Comparison of ENCODE assay signal across 10 cellular contexts in genomic region chr6:157089258-157089657, GRCh38.
DNase-seq lines count a peak whose midpoint lies in the region; ATAC-seq and TF ChIP-seq lines count a peak whose summit lies in the region.
"Had no signal": no experiment of that assay in that cellular context is flagged by ENCODE, and none has a peak within 500 bp of the region (broad histone marks: within the 10 kb centered on the region; RNA-seq: fewer than 3 reads in every experiment).

No MANE protein-coding gene starts in this region.

- no peaks in the 10 kb centered on the region for H3K36me3 ChIP-seq in A673 (ENCODE audit: insufficient read depth, low read length, poor library complexity, severe bottlenecking)
- H3K36me3 ChIP-seq in HAP-1 (replicated peaks), result peaks cover 3% of the 10 kb centered on the region; the same call in 1 of the 2 replicates
- H3K36me3 ChIP-seq in iPS-20b (ENCODE audit: insufficient read depth, low read depth, low read length), result peaks cover 17% of the 10 kb centered on the region; the same call in 1 of the 2 replicates
- H3K36me3 ChIP-seq in aorta (ENCODE audit: control insufficient read depth in 1 of 2, insufficient read depth in 2 of 2, low read length in 1 of 2), result peaks cover 0 to 3% of the 10 kb centered on the region in 2 donors

- intact Hi-C loops in A673 (cut with micrococcal nuclease; ENCODE audit: unreplicated experiment) (no loop called here), aorta (cut with DNase I) (no loop called here)

- H3K4me1 ChIP-seq in A673 (ENCODE audit: insufficient read depth, low read length, poor library complexity, severe bottlenecking) (no peaks in the 10 kb centered on the region), HAP-1 (peaks cover 18% of the 10 kb centered on the region), iPS-20b (ENCODE audit: insufficient read depth, low read length) (peaks cover 38% of the 10 kb centered on the region), aorta (ENCODE audit: control insufficient read depth in 1 of 2, insufficient read depth in 2 of 2, low read length in 2 of 2) (no peaks in the 10 kb centered on the region)

- no peak overlapping the region for H3K4me3 ChIP-seq in A673 (ENCODE audit: low read depth, low read length, poor library complexity, severe bottlenecking)
- no peak overlapping the region for H3K4me3 ChIP-seq in HAP-1
- H3K4me3 ChIP-seq in astrocyte of the spinal cord (ENCODE audit: low read depth, low read length), result no peak overlapping the region
- peak overlapping the region; percentile 33 for H3K4me3 ChIP-seq in iPS-20b (ENCODE audit: low read length)
- H3K4me3 ChIP-seq in aorta (ENCODE audit: low read length in 2 of 2), result no peak overlapping the region

- H3K9ac ChIP-seq in iPS-20b (ENCODE audit: low read depth, low read length), result peak overlapping the region; percentile 41; the same call in 1 of the 2 replicates

- in situ Hi-C loops in HAP-1 (cut with MboI; ENCODE audit: low sequenced_read_pairs), result no loop called here
- in situ Hi-C loops in astrocyte of the spinal cord (cut with HindIII; ENCODE audit: low sequenced_read_pairs), result no loop called here

- POLR2A ChIA-PET in A673 (lab: Charles Lee; ENCODE audit: low non-redundant PET), result no interaction called here

- DNase-seq in A673 (ENCODE audit: low spot score), result peak; percentile 45
- DNase-seq in HAP-1 (ENCODE audit: low spot score in 2 of 2), result peak; percentile 78 to 82
- peak; percentile 64 for DNase-seq in astrocyte of the spinal cord (ENCODE audit: low read depth, low spot score)
- no peak for DNase-seq in aorta
- no peak for DNase-seq in effector CD4-positive, alpha-beta T cell
- DNase-seq in NCI-H1092 treated with DMSO at 0.1 percent for 48 hours (lab: John Stamatoyannopoulos, UW), result no peak
- DNase-seq: NK-92 treated with Interleukin-12 subunit alpha and Interleukin-12 subunit beta, amount 100 ng/mL, for 24 hours; stimulated activated CD4-positive, alpha-beta T cell treated with anti-CD3 and anti-CD28 coated beads, Interleukin-1b, Interleukin-23, amount 100 ng/mL, for 48 hours had no signal

- CTCF ChIA-PET in A673 (lab: Charles Lee), result no interaction called here

- TF ChIP-seq CTCF in A673 (conservative IDR thresholded peaks at IDR 0.05; ENCODE audit: low read depth, low read length) (no peak), astrocyte of the spinal cord (IDR thresholded peaks at IDR 0.05; ENCODE audit: low read depth, low read length) (no peak)

- 57 to 69% methylated on average over 3 of the region's 3 CpGs for WGBS in aorta, 2 donors

- H3K9me3 ChIP-seq in A673 (ENCODE audit: low read depth, low read length, poor library complexity, severe bottlenecking) (no peaks in the 10 kb centered on the region), HAP-1 (no peaks in the 10 kb centered on the region), iPS-20b (ENCODE audit: insufficient read depth, low read depth, low read length) (no peaks in the 10 kb centered on the region), aorta (ENCODE audit: control insufficient read depth, low read length) (no peaks in the 10 kb centered on the region)

- H3K27ac ChIP-seq in A673 (ENCODE audit: low read depth, low read length, poor library complexity, severe bottlenecking) (no peak overlapping the region), iPS-20b (ENCODE audit: low read length) (peak overlapping the region; percentile 35), aorta (ENCODE audit: low read depth in 1 of 2, low read length in 2 of 2) (no peak overlapping the region)

- no peaks in the 10 kb centered on the region for H3K27me3 ChIP-seq in A673 (replicated peaks; ENCODE audit: insufficient read depth, low read depth, low read length, poor library complexity)
- H3K27me3 ChIP-seq in HAP-1 (ENCODE audit: low read depth), result no peaks in the 10 kb centered on the region
- H3K27me3 ChIP-seq in iPS-20b (ENCODE audit: insufficient read depth, low read length), result no peaks in the 10 kb centered on the region
- H3K27me3 ChIP-seq in aorta (ENCODE audit: control insufficient read depth in 1 of 2, insufficient read depth in 2 of 2, low read length in 1 of 2), result no peaks in the 10 kb centered on the region

- ATAC-seq in aorta (ENCODE audit: low FRiP score) (no peak), HG03139 (IDR thresholded peaks at IDR 0.05; ENCODE audit: unreplicated experiment) (no peak)

- no TSS peak for BruUV-seq in A673 (replicated peaks; lab: Mats Ljungman, UMichigan)

Comparison
In these comparisons a context has a peak if more than half of its experiments do, and no peak if none do; other contexts are left out.
1. DNase-seq: peak in A673 (single experiment), HAP-1 (2 of 2) and astrocyte of the spinal cord (single experiment); none in aorta (0 of 2), effector CD4-positive, alpha-beta T cell (single experiment) and NCI-H1092 treated with DMSO at 0.1 percent for 48 hours (single experiment).